ENCODE assay signal across 2 cellular contexts in the genomic region with DNA sequence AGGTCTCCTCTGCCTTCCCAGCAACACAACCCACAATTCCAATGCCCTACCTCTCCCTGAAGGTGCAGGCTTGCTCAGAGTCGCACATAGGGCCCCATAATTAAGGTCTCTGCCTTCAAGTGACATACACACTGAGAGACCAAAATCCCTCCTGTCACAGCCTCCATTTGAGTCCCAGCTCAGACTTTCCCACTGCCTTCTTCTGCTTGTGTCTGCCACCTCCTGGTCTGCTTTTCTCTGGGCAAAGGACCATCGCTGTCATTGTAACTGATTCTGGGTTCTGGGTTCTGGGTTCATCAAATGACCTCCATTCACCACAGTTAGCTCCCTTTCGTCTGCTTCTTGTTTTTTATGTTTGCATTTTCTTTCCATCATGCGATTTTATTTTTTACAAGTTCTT.
TF ChIP-seq lines count a peak whose summit lies in the region.

No MANE protein-coding gene starts in this region.

TF ChIP-seq in HCT116, 20 proteins besides CTCF, POLR2A, EP300 and RAD21:
- no peak for TF ChIP-seq ATF3 (IDR thresholded peaks at IDR 0.05)
- no peak for TF ChIP-seq FOSL1 (IDR thresholded peaks at IDR 0.05; ENCODE audit: low read depth)
- TF ChIP-seq EZH2 (IDR thresholded peaks at IDR 0.05), result no peak
- TF ChIP-seq POLR2AphosphoS5 (IDR thresholded peaks at IDR 0.05; ENCODE audit: low read depth, low read length), result no peak
- TF ChIP-seq ZNF274 (IDR thresholded peaks at IDR 0.05; ENCODE audit: low read depth, low read length), result no peak
- no peak for TF ChIP-seq ZBTB33 (IDR thresholded peaks at IDR 0.05; ENCODE audit: extremely low read depth, insufficient replicate concordance, low read length)
- TF ChIP-seq TCF7L2 (IDR thresholded peaks at IDR 0.05; ENCODE audit: borderline replicate concordance, extremely low read depth, insufficient read depth, insufficient read length), result no peak
- TF ChIP-seq EZH2phosphoT487 (IDR thresholded peaks at IDR 0.05; ENCODE audit: borderline replicate concordance), result no peak
- no peak for TF ChIP-seq REST (IDR thresholded peaks at IDR 0.05; ENCODE audit: low read depth)
- no peak for TF ChIP-seq CEBPB (IDR thresholded peaks at IDR 0.05; ENCODE audit: low read depth)
- TF ChIP-seq ZFX (IDR thresholded peaks at IDR 0.05), result no peak
- TF ChIP-seq YY1 (IDR thresholded peaks at IDR 0.05; ENCODE audit: extremely low read depth, insufficient replicate concordance, low read depth, low read length), result no peak
TF ChIP-seq in HCT116: peak in this region for 0.

TF ChIP-seq in H1, 55 proteins besides CTCF, POLR2A, EP300 and RAD21:
- TF ChIP-seq POLR2AphosphoS5 (IDR thresholded peaks at IDR 0.05; ENCODE audit: low read depth, low read length) (no peak), CHD2 (IDR thresholded peaks at IDR 0.05; ENCODE audit: low read length) (no peak), TCF12 (IDR thresholded peaks at IDR 0.05; ENCODE audit: low read depth, low read length) (no peak), BRCA1 (IDR thresholded peaks at IDR 0.05; ENCODE audit: low read depth, low read length) (no peak), SIN3A (conservative IDR thresholded peaks at IDR 0.05 in 1 of 2, IDR thresholded peaks at IDR 0.05 in 1 of 2; ENCODE audit: low read depth in 1 of 2, low read length in 2 of 2) (no peak), SRF (IDR thresholded peaks at IDR 0.05; ENCODE audit: low read depth, low read length) (no peak), BACH1 (IDR thresholded peaks at IDR 0.05; ENCODE audit: low read length) (no peak), GTF2F1 (IDR thresholded peaks at IDR 0.05; ENCODE audit: borderline replicate concordance, low read depth, low read length) (no peak), SIX5 (IDR thresholded peaks at IDR 0.05; ENCODE audit: low read depth, low read length) (no peak), GABPA (IDR thresholded peaks at IDR 0.05; ENCODE audit: borderline replicate concordance, insufficient read depth, low read length) (no peak), SP2 (IDR thresholded peaks at IDR 0.05; ENCODE audit: low read length) (no peak), ZNF274 (IDR thresholded peaks at IDR 0.05; ENCODE audit: borderline replicate concordance, extremely low read depth, low read length) (no peak), POU5F1 (IDR thresholded peaks at IDR 0.05; ENCODE audit: low read depth, low read length) (no peak)
- TF ChIP-seq, protein P1, sequence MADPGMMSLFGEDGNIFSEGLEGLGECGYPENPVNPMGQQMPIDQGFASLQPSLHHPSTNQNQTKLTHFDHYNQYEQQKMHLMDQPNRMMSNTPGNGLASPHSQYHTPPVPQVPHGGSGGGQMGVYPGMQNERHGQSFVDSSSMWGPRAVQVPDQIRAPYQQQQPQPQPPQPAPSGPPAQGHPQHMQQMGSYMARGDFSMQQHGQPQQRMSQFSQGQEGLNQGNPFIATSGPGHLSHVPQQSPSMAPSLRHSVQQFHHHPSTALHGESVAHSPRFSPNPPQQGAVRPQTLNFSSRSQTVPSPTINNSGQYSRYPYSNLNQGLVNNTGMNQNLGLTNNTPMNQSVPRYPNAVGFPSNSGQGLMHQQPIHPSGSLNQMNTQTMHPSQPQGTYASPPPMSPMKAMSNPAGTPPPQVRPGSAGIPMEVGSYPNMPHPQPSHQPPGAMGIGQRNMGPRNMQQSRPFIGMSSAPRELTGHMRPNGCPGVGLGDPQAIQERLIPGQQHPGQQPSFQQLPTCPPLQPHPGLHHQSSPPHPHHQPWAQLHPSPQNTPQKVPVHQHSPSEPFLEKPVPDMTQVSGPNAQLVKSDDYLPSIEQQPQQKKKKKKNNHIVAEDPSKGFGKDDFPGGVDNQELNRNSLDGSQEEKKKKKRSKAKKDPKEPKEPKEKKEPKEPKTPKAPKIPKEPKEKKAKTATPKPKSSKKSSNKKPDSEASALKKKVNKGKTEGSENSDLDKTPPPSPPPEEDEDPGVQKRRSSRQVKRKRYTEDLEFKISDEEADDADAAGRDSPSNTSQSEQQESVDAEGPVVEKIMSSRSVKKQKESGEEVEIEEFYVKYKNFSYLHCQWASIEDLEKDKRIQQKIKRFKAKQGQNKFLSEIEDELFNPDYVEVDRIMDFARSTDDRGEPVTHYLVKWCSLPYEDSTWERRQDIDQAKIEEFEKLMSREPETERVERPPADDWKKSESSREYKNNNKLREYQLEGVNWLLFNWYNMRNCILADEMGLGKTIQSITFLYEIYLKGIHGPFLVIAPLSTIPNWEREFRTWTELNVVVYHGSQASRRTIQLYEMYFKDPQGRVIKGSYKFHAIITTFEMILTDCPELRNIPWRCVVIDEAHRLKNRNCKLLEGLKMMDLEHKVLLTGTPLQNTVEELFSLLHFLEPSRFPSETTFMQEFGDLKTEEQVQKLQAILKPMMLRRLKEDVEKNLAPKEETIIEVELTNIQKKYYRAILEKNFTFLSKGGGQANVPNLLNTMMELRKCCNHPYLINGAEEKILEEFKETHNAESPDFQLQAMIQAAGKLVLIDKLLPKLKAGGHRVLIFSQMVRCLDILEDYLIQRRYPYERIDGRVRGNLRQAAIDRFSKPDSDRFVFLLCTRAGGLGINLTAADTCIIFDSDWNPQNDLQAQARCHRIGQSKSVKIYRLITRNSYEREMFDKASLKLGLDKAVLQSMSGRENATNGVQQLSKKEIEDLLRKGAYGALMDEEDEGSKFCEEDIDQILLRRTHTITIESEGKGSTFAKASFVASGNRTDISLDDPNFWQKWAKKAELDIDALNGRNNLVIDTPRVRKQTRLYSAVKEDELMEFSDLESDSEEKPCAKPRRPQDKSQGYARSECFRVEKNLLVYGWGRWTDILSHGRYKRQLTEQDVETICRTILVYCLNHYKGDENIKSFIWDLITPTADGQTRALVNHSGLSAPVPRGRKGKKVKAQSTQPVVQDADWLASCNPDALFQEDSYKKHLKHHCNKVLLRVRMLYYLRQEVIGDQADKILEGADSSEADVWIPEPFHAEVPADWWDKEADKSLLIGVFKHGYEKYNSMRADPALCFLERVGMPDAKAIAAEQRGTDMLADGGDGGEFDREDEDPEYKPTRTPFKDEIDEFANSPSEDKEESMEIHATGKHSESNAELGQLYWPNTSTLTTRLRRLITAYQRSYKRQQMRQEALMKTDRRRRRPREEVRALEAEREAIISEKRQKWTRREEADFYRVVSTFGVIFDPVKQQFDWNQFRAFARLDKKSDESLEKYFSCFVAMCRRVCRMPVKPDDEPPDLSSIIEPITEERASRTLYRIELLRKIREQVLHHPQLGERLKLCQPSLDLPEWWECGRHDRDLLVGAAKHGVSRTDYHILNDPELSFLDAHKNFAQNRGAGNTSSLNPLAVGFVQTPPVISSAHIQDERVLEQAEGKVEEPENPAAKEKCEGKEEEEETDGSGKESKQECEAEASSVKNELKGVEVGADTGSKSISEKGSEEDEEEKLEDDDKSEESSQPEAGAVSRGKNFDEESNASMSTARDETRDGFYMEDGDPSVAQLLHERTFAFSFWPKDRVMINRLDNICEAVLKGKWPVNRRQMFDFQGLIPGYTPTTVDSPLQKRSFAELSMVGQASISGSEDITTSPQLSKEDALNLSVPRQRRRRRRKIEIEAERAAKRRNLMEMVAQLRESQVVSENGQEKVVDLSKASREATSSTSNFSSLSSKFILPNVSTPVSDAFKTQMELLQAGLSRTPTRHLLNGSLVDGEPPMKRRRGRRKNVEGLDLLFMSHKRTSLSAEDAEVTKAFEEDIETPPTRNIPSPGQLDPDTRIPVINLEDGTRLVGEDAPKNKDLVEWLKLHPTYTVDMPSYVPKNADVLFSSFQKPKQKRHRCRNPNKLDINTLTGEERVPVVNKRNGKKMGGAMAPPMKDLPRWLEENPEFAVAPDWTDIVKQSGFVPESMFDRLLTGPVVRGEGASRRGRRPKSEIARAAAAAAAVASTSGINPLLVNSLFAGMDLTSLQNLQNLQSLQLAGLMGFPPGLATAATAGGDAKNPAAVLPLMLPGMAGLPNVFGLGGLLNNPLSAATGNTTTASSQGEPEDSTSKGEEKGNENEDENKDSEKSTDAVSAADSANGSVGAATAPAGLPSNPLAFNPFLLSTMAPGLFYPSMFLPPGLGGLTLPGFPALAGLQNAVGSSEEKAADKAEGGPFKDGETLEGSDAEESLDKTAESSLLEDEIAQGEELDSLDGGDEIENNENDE (IDR thresholded peaks at IDR 0.05; ENCODE audit: insufficient replicate concordance, low read length), result no peak
- TF ChIP-seq, protein P2, sequence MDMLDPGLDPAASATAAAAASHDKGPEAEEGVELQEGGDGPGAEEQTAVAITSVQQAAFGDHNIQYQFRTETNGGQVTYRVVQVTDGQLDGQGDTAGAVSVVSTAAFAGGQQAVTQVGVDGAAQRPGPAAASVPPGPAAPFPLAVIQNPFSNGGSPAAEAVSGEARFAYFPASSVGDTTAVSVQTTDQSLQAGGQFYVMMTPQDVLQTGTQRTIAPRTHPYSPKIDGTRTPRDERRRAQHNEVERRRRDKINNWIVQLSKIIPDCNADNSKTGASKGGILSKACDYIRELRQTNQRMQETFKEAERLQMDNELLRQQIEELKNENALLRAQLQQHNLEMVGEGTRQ (IDR thresholded peaks at IDR 0.05; ENCODE audit: low read length), result no peak
